11 cellular contexts compared by ENCODE assay signal in genomic region chr6:119310486-119311036, GRCh38. TPM values are rescaled to one million over a fixed set of nuclear protein-coding genes. Genes with fewer than 3 reads are reported as not detected.
DNase-seq lines count a peak whose midpoint lies in the region; ATAC-seq and TF ChIP-seq lines count a peak whose summit lies in the region.
"Had no signal": no experiment of that assay in that cellular context is flagged by ENCODE, and none has a peak within 500 bp of the region (broad histone marks: within the 10 kb centered on the region; RNA-seq: fewer than 3 reads in every experiment).

No MANE protein-coding gene starts in this region.

- H3K4me3 ChIP-seq in left ventricle myocardium inferior (no peak overlapping the region), right atrium auricular region (no peak overlapping the region), upper lobe of right lung (no peak overlapping the region)
- H3K4me3 ChIP-seq: BLaER1 had no signal

- H3K36me3 ChIP-seq in left ventricle myocardium inferior = peaks cover 14% of the 10 kb centered on the region
- no peaks in the 10 kb centered on the region for H3K36me3 ChIP-seq in right atrium auricular region
- peaks cover 12% of the 10 kb centered on the region for H3K36me3 ChIP-seq in upper lobe of right lung
- H3K36me3 ChIP-seq: BLaER1 had no signal

- TF ChIP-seq CTCF in left ventricle myocardium inferior (IDR thresholded peaks at IDR 0.05; ENCODE audit: borderline replicate concordance) (no peak), right atrium auricular region (IDR thresholded peaks at IDR 0.05) (no peak), upper lobe of right lung (IDR thresholded peaks at IDR 0.05) (no peak)

- H3K27me3 ChIP-seq in left ventricle myocardium inferior (ENCODE audit: low read depth) = no peaks in the 10 kb centered on the region
- no peaks in the 10 kb centered on the region for H3K27me3 ChIP-seq in right atrium auricular region
- H3K27me3 ChIP-seq in upper lobe of right lung = no peaks in the 10 kb centered on the region
- H3K27me3 ChIP-seq: BLaER1 had no signal

- DNase-seq in left ventricle myocardium inferior (no peak), right atrium auricular region (ENCODE audit: low spot score) (no peak), amniotic epithelial cell (ENCODE audit: low read depth) (peak; percentile 51), kidney tubule cell (ENCODE audit: low spot score) (peak; percentile 49), upper lobe of right lung (no peak), NCI-H748 (lab: John Stamatoyannopoulos, UW; ENCODE audit: unreplicated experiment) (no peak), GM03348 (ENCODE audit: low spot score) (no peak)
- DNase-seq: foreskin melanocyte, midbrain had no signal

- intact Hi-C loops in left ventricle myocardium inferior (cut with micrococcal nuclease) = no loop called here
- intact Hi-C loops in upper lobe of right lung (cut with DNase I) = no loop called here

- H3K4me1 ChIP-seq in left ventricle myocardium inferior = peaks cover 72% of the 10 kb centered on the region
- H3K4me1 ChIP-seq in right atrium auricular region = peaks cover 0 to 29% of the 10 kb centered on the region in 2 donors
- peaks cover 38% of the 10 kb centered on the region for H3K4me1 ChIP-seq in upper lobe of right lung

- peak; percentile 68 for ATAC-seq in upper lobe of right lung
- ATAC-seq in GM21423 (IDR thresholded peaks at IDR 0.05; ENCODE audit: unreplicated experiment) = no peak

- H3K9me3 ChIP-seq in left ventricle myocardium inferior (replicated peaks) (no peaks in the 10 kb centered on the region), right atrium auricular region (no peaks in the 10 kb centered on the region), upper lobe of right lung (no peaks in the 10 kb centered on the region)
- H3K9me3 ChIP-seq: BLaER1 had no signal

- H3K27ac ChIP-seq in left ventricle myocardium inferior (replicated peaks) (peak overlapping the region; percentile 25), right atrium auricular region (no peak overlapping the region), upper lobe of right lung (no peak overlapping the region)
- H3K27ac ChIP-seq: BLaER1 had no signal

RNA-seq across cellular contexts. Expression of gene MAN1A1, which starts 39.0 kb away (rescaled TPM):
- total RNA-seq in left ventricle myocardium inferior (19.7 TPM), right atrium auricular region (10 to 100 TPM; 24.8 to 35.8 TPM), upper lobe of right lung (74.0 TPM)

Comparison
In these comparisons a context has a peak if more than half of its experiments do, and no peak if none do; other contexts are left out.
1. DNase-seq: peak in amniotic epithelial cell (single experiment) and kidney tubule cell (single experiment); none in left ventricle myocardium inferior (single experiment), right atrium auricular region (single experiment), upper lobe of right lung (single experiment), NCI-H748 (single experiment) and GM03348 (single experiment).